Comparison of ENCODE assay signal across 12 cellular contexts in the genomic region with DNA sequence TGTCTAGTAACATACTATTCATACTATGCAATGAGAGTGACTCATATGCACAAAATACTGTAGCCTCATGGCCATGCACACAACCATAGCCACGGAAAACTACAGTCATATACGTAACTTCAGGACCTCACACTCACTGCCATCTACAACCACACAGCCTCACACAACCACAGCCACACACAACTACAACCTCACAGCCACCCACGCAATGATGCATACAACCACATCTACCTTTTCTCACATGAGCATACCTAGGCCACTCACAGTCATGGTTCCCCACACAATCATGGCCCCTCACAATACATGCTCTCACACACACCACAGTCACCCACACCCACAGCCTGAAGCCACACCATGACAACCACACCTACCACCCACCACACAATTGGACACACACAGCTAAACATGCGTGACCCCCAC. TPM values are rescaled to one million over a fixed set of nuclear protein-coding genes. Genes with fewer than 3 reads are reported as not detected.
DNase-seq lines count a peak whose midpoint lies in the region; ATAC-seq and TF ChIP-seq lines count a peak whose summit lies in the region.
"Had no signal": no experiment of that assay in that cellular context is flagged by ENCODE, and none has a peak within 500 bp of the region (broad histone marks: within the 10 kb centered on the region; RNA-seq: fewer than 3 reads in every experiment).

No MANE protein-coding gene starts in this region.

- H3K4me1 Mint-ChIP-seq in activated B cell treated with CpG ODN at 0.5 μM for 24 hours = peaks cover 18% of the 10 kb centered on the region

- POLR2A ChIA-PET in activated B cell treated with CpG ODN at 0.5 μM for 24 hours (lab: Charles Lee) = no interaction called here

- 80 to 87% (median 86%) methylated on average over 4 of the region's 4 CpGs for WGBS in spleen, 5 donors

- no peak overlapping the region for H3K27ac Mint-ChIP-seq in activated B cell treated with CpG ODN at 0.5 μM for 24 hours
- H3K27ac Mint-ChIP-seq: B cell had no signal

- TF ChIP-seq CTCF in activated B cell treated with CpG ODN at 0.5 μM for 24 hours (IDR thresholded peaks at IDR 0.05) = no peak
- TF ChIP-seq CTCF in spleen (IDR thresholded peaks at IDR 0.05 in 8 of 11, conservative IDR thresholded peaks at IDR 0.05 in 3 of 11) = no peak
- no peak for TF ChIP-seq CTCF in left ventricle myocardium inferior (IDR thresholded peaks at IDR 0.05; ENCODE audit: borderline replicate concordance)
- no peak for TF ChIP-seq CTCF in GM10266 (IDR thresholded peaks at IDR 0.05; ENCODE audit: control insufficient read depth, insufficient read depth, low read depth, missing control alignments)

- H3K36me3 Mint-ChIP-seq in activated B cell treated with CpG ODN at 0.5 μM for 24 hours (ENCODE audit: low read depth) = no peaks in the 10 kb centered on the region

- CTCF ChIA-PET in activated B cell treated with CpG ODN at 0.5 μM for 24 hours (lab: Charles Lee) = no interaction called here

- H3K9me3 Mint-ChIP-seq in activated B cell treated with CpG ODN at 0.5 μM for 24 hours = no peaks in the 10 kb centered on the region

- peak; percentile 77 for DNase-seq in ELR (ENCODE audit: low read depth)
- no peak for DNase-seq in activated B cell treated with CpG ODN at 0.5 μM for 24 hours
- peak; percentile 55 for DNase-seq in amniotic epithelial cell (ENCODE audit: low read depth)
- DNase-seq in spleen = peak; percentile 10
- DNase-seq in left ventricle myocardium inferior = no peak
- no peak for DNase-seq in GM10266 (ENCODE audit: extremely low spot score)
- DNase-seq in T-helper 9 cell = no peak
- DNase-seq: KBM-7, NCI-H69 had no signal

- ATAC-seq in activated B cell treated with CpG ODN at 0.5 μM for 24 hours (ENCODE audit: low read depth) (peak; percentile 25), GM19035 (IDR thresholded peaks at IDR 0.05; ENCODE audit: unreplicated experiment) (no peak)

- H3K27me3 Mint-ChIP-seq in activated B cell treated with CpG ODN at 0.5 μM for 24 hours = peaks cover 20% of the 10 kb centered on the region

- intact Hi-C loops in activated B cell treated with CpG ODN at 0.5 μM for 24 hours (cut with micrococcal nuclease) (no loop called here), spleen (cut with DNase I; ENCODE audit: low total_unique reads) (no loop called here), left ventricle myocardium inferior (cut with micrococcal nuclease) (no loop called here)

- no peak overlapping the region for H3K4me3 Mint-ChIP-seq in activated B cell treated with CpG ODN at 0.5 μM for 24 hours
- H3K4me3 Mint-ChIP-seq: B cell had no signal

- H3K27ac ChIP-seq in spleen (no peak overlapping the region), left ventricle myocardium inferior (replicated peaks) (no peak overlapping the region)

- no peak for TF ChIP-seq POLR2A in spleen (IDR thresholded peaks at IDR 0.05)

- H3K36me3 ChIP-seq in spleen (no peaks in the 10 kb centered on the region), left ventricle myocardium inferior (peaks cover 13% of the 10 kb centered on the region)

- H3K4me1 ChIP-seq in spleen (peaks cover 0 to 29% (median 15%) of the 10 kb centered on the region in 6 donors), left ventricle myocardium inferior (peaks cover 6% of the 10 kb centered on the region)

- H3K4me3 ChIP-seq in spleen (no peak overlapping the region), left ventricle myocardium inferior (no peak overlapping the region)
- H3K4me3 ChIP-seq: mucosa of descending colon had no signal

- peaks cover 0 to 6% (median 0%) of the 10 kb centered on the region in 8 donors for H3K9me3 ChIP-seq in spleen
- no peaks in the 10 kb centered on the region for H3K9me3 ChIP-seq in left ventricle myocardium inferior (replicated peaks)
- H3K9me3 ChIP-seq: mucosa of descending colon had no signal

- H3K27me3 ChIP-seq in spleen (replicated peaks in 1 of 7) = peaks cover 0 to 14% (median 0%) of the 10 kb centered on the region in 7 donors
- H3K27me3 ChIP-seq in left ventricle myocardium inferior (ENCODE audit: low read depth) = peaks cover 59% of the 10 kb centered on the region

RNA-seq across cellular contexts. Expression of a gene that starts 8.7 kb away (rescaled TPM):
- total RNA-seq in activated B cell treated with CpG ODN at 0.5 μM for 24 hours (0.64 and 0.73 TPM in 2 replicates), spleen (10 to 100 TPM in 2 of 7 donors, 1 to 10 TPM in 5; 5.2 to 10.6 (median 8.2) TPM), left ventricle myocardium inferior (0.30 TPM)
- 1 to 10 TPM in 2 of 3 donors, under 1 TPM in 1; 0.41 to 1.6 (median 1.1) TPM for polyA plus RNA-seq in spleen

RNA-seq across cellular contexts. Expression of a gene that starts 41.8 kb away (rescaled TPM):
- 0.44 and 0.53 TPM in 2 replicates for total RNA-seq in activated B cell treated with CpG ODN at 0.5 μM for 24 hours
- total RNA-seq in spleen = 10 to 100 TPM in 4 of 7 donors, 1 to 10 TPM in 3; 5.8 to 68.1 (median 19.7) TPM
- polyA plus RNA-seq in spleen = 100 to 1,000 TPM in 1 of 3 donors, 10 to 100 TPM in 2; 31.0 to 182 (median 34.1) TPM
- 133 TPM for total RNA-seq in left ventricle myocardium inferior

RNA-seq across cellular contexts. Expression of a gene that starts 58.7 kb away (rescaled TPM):
- total RNA-seq in activated B cell treated with CpG ODN at 0.5 μM for 24 hours = 53.5 and 55.6 TPM in 2 replicates
- total RNA-seq in spleen = 10 to 100 TPM; 35.4 to 75.0 (median 56.0) TPM
- polyA plus RNA-seq in spleen = 100 to 1,000 TPM in 1 of 3 donors, 10 to 100 TPM in 2; 66.9 to 102 (median 91.8) TPM
- 22.4 TPM for total RNA-seq in left ventricle myocardium inferior

Comparison
In these comparisons a context has a peak if more than half of its experiments do, and no peak if none do; other contexts are left out.
1. DNase-seq: peak in ELR (single experiment), amniotic epithelial cell (single experiment) and spleen (single experiment); none in activated B cell treated with CpG ODN at 0.5 μM for 24 hours (single experiment), left ventricle myocardium inferior (single experiment), GM10266 (single experiment) and T-helper 9 cell (single experiment).